ENCODE assay signal across 1 cellular context in the genomic region with DNA sequence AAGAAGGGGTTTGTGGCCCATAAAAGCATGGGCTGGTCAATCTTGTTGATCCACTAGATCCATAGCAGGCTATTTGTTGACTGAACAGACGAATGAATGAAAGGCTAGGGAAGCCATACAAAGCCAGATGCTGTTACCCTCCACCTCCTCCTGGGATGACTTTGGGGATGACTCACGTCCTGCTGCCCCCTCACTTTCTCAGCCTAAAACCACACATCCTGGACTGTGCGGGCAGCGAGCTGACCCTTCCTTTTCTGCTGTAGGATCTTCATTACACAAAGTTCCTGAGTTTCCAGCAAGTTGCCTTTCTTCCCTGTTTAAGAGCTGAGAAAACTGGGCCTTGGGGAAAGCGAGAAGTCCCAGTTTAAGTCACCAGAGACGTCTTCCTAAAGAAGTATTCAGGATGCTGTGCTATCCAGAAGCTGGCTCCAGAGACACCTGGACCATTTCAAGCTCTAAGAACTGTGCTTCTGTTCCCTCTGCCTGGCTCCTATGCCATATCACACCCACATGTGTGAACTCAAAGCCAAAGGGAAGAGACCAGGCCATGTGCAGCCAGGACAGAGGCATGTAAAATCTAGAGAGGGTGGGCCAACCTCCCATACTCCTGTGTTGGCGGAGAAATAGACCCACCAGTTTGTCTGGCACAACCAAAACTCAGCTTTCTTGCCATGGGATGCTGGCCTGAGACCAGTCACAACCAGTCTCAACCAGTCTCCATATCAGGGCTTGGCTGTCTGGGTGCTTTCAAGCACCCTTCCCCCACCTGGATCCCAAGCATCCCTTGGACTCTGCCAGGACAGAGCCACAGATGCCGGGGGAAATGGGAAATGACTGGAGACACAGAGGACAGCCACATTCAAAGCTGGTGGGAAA.
A peak's percentile ranks its signal among the peaks of the same experiment; 100 is the strongest.
TF ChIP-seq lines count a peak whose summit lies in the region.

No MANE protein-coding gene starts in this region.

TF ChIP-seq in K562, 482 proteins besides CTCF, POLR2A, EP300 and RAD21 (continued from another document and continues in another):
- TF ChIP-seq SMARCA5 (IDR thresholded peaks at IDR 0.05) = no peak
- no peak for TF ChIP-seq C11orf30 (IDR thresholded peaks at IDR 0.05; ENCODE audit: low read depth)
- TF ChIP-seq MAFF (IDR thresholded peaks at IDR 0.05; ENCODE audit: low read length) = no peak
- TF ChIP-seq, protein P1, sequence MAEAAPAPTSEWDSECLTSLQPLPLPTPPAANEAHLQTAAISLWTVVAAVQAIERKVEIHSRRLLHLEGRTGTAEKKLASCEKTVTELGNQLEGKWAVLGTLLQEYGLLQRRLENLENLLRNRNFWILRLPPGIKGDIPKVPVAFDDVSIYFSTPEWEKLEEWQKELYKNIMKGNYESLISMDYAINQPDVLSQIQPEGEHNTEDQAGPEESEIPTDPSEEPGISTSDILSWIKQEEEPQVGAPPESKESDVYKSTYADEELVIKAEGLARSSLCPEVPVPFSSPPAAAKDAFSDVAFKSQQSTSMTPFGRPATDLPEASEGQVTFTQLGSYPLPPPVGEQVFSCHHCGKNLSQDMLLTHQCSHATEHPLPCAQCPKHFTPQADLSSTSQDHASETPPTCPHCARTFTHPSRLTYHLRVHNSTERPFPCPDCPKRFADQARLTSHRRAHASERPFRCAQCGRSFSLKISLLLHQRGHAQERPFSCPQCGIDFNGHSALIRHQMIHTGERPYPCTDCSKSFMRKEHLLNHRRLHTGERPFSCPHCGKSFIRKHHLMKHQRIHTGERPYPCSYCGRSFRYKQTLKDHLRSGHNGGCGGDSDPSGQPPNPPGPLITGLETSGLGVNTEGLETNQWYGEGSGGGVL (CRISPR knock-in tag; IDR thresholded peaks at IDR 0.05) = no peak
- TF ChIP-seq NBN (IDR thresholded peaks at IDR 0.05; ENCODE audit: low read depth) = no peak
- no peak for TF ChIP-seq SMAD1 (IDR thresholded peaks at IDR 0.05; ENCODE audit: low read depth, low read length, partially characterized antibody)
- TF ChIP-seq, protein P2, sequence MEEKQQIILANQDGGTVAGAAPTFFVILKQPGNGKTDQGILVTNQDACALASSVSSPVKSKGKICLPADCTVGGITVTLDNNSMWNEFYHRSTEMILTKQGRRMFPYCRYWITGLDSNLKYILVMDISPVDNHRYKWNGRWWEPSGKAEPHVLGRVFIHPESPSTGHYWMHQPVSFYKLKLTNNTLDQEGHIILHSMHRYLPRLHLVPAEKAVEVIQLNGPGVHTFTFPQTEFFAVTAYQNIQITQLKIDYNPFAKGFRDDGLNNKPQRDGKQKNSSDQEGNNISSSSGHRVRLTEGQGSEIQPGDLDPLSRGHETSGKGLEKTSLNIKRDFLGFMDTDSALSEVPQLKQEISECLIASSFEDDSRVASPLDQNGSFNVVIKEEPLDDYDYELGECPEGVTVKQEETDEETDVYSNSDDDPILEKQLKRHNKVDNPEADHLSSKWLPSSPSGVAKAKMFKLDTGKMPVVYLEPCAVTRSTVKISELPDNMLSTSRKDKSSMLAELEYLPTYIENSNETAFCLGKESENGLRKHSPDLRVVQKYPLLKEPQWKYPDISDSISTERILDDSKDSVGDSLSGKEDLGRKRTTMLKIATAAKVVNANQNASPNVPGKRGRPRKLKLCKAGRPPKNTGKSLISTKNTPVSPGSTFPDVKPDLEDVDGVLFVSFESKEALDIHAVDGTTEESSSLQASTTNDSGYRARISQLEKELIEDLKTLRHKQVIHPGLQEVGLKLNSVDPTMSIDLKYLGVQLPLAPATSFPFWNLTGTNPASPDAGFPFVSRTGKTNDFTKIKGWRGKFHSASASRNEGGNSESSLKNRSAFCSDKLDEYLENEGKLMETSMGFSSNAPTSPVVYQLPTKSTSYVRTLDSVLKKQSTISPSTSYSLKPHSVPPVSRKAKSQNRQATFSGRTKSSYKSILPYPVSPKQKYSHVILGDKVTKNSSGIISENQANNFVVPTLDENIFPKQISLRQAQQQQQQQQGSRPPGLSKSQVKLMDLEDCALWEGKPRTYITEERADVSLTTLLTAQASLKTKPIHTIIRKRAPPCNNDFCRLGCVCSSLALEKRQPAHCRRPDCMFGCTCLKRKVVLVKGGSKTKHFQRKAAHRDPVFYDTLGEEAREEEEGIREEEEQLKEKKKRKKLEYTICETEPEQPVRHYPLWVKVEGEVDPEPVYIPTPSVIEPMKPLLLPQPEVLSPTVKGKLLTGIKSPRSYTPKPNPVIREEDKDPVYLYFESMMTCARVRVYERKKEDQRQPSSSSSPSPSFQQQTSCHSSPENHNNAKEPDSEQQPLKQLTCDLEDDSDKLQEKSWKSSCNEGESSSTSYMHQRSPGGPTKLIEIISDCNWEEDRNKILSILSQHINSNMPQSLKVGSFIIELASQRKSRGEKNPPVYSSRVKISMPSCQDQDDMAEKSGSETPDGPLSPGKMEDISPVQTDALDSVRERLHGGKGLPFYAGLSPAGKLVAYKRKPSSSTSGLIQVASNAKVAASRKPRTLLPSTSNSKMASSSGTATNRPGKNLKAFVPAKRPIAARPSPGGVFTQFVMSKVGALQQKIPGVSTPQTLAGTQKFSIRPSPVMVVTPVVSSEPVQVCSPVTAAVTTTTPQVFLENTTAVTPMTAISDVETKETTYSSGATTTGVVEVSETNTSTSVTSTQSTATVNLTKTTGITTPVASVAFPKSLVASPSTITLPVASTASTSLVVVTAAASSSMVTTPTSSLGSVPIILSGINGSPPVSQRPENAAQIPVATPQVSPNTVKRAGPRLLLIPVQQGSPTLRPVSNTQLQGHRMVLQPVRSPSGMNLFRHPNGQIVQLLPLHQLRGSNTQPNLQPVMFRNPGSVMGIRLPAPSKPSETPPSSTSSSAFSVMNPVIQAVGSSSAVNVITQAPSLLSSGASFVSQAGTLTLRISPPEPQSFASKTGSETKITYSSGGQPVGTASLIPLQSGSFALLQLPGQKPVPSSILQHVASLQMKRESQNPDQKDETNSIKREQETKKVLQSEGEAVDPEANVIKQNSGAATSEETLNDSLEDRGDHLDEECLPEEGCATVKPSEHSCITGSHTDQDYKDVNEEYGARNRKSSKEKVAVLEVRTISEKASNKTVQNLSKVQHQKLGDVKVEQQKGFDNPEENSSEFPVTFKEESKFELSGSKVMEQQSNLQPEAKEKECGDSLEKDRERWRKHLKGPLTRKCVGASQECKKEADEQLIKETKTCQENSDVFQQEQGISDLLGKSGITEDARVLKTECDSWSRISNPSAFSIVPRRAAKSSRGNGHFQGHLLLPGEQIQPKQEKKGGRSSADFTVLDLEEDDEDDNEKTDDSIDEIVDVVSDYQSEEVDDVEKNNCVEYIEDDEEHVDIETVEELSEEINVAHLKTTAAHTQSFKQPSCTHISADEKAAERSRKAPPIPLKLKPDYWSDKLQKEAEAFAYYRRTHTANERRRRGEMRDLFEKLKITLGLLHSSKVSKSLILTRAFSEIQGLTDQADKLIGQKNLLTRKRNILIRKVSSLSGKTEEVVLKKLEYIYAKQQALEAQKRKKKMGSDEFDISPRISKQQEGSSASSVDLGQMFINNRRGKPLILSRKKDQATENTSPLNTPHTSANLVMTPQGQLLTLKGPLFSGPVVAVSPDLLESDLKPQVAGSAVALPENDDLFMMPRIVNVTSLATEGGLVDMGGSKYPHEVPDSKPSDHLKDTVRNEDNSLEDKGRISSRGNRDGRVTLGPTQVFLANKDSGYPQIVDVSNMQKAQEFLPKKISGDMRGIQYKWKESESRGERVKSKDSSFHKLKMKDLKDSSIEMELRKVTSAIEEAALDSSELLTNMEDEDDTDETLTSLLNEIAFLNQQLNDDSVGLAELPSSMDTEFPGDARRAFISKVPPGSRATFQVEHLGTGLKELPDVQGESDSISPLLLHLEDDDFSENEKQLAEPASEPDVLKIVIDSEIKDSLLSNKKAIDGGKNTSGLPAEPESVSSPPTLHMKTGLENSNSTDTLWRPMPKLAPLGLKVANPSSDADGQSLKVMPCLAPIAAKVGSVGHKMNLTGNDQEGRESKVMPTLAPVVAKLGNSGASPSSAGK (IDR thresholded peaks at IDR 0.05) = no peak
- TF ChIP-seq MTA2 (IDR thresholded peaks at IDR 0.05; ENCODE audit: low read depth) = no peak
- TF ChIP-seq, protein P3, sequence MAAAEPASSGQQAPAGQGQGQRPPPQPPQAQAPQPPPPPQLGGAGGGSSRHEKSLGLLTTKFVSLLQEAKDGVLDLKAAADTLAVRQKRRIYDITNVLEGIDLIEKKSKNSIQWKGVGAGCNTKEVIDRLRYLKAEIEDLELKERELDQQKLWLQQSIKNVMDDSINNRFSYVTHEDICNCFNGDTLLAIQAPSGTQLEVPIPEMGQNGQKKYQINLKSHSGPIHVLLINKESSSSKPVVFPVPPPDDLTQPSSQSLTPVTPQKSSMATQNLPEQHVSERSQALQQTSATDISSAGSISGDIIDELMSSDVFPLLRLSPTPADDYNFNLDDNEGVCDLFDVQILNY (CRISPR knock-in tag; IDR thresholded peaks at IDR 0.05) = no peak
- no peak for TF ChIP-seq MEF2D (tag; conservative IDR thresholded peaks at IDR 0.05; ENCODE audit: low read depth)
- TF ChIP-seq RBM14 (IDR thresholded peaks at IDR 0.05; ENCODE audit: borderline replicate concordance, insufficient read depth, low read depth, low read length) = no peak
- no peak for TF ChIP-seq RFX7 (CRISPR knock-in tag; IDR thresholded peaks at IDR 0.05)
- TF ChIP-seq YBX1 (IDR thresholded peaks at IDR 0.05) = no peak
- TF ChIP-seq NFATC3 (IDR thresholded peaks at IDR 0.05) = no peak
- TF ChIP-seq MCM3 (IDR thresholded peaks at IDR 0.05) = no peak
- no peak for TF ChIP-seq MYBL2 (IDR thresholded peaks at IDR 0.05; ENCODE audit: low read depth)
- TF ChIP-seq MYBL2 (CRISPR knock-in tag; IDR thresholded peaks at IDR 0.05; ENCODE audit: borderline replicate concordance) = no peak
- TF ChIP-seq SREBF1 (IDR thresholded peaks at IDR 0.05; ENCODE audit: borderline replicate concordance, low read depth, low read length) = no peak
- TF ChIP-seq ZNF431 (CRISPR knock-in tag; IDR thresholded peaks at IDR 0.05) = no peak
- TF ChIP-seq PBX2 (CRISPR knock-in tag; IDR thresholded peaks at IDR 0.05; ENCODE audit: low read depth) = no peak
- no peak for TF ChIP-seq PBX2 (tag; conservative IDR thresholded peaks at IDR 0.05; ENCODE audit: low read depth)
- no peak for TF ChIP-seq ZNF668 (CRISPR knock-in tag; IDR thresholded peaks at IDR 0.05)
- TF ChIP-seq U2AF2 (optimal IDR thresholded peaks at IDR 0.05; ENCODE audit: low read depth, low read length) = no peak
- no peak for TF ChIP-seq CCAR2 (IDR thresholded peaks at IDR 0.05; ENCODE audit: low read depth, low read length)
- TF ChIP-seq, protein P4, sequence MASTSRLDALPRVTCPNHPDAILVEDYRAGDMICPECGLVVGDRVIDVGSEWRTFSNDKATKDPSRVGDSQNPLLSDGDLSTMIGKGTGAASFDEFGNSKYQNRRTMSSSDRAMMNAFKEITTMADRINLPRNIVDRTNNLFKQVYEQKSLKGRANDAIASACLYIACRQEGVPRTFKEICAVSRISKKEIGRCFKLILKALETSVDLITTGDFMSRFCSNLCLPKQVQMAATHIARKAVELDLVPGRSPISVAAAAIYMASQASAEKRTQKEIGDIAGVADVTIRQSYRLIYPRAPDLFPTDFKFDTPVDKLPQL (IDR thresholded peaks at IDR 0.05; ENCODE audit: extremely low read depth, insufficient read length) = no peak
- TF ChIP-seq ZFX (CRISPR knock-in tag; IDR thresholded peaks at IDR 0.05) = no peak
- TF ChIP-seq POLR3A (IDR thresholded peaks at IDR 0.05; ENCODE audit: borderline replicate concordance, extremely low read depth, insufficient read depth, insufficient read length) = no peak
- no peak for TF ChIP-seq BMI1 (IDR thresholded peaks at IDR 0.05; ENCODE audit: low read length)
- TF ChIP-seq KHSRP (IDR thresholded peaks at IDR 0.05) = no peak
- no peak for TF ChIP-seq SIN3B (IDR thresholded peaks at IDR 0.05; ENCODE audit: low read depth)
- TF ChIP-seq DDX20 (tag; IDR thresholded peaks at IDR 0.05; ENCODE audit: low read depth) = no peak
- TF ChIP-seq, protein P5, sequence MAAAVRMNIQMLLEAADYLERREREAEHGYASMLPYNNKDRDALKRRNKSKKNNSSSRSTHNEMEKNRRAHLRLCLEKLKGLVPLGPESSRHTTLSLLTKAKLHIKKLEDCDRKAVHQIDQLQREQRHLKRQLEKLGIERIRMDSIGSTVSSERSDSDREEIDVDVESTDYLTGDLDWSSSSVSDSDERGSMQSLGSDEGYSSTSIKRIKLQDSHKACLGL (CRISPR knock-in tag; IDR thresholded peaks at IDR 0.05; ENCODE audit: borderline replicate concordance, poor library complexity, severe bottlenecking) = no peak
- no peak for TF ChIP-seq GABPA (tag; conservative IDR thresholded peaks at IDR 0.05; ENCODE audit: low read depth)
- no peak for TF ChIP-seq SIN3A (IDR thresholded peaks at IDR 0.05; ENCODE audit: borderline replicate concordance in 2 of 2, control insufficient read depth in 1 of 2, low read depth in 2 of 2, low read length in 2 of 2)
- no peak for TF ChIP-seq ZC3H11A (IDR thresholded peaks at IDR 0.05; ENCODE audit: low read depth, low read length)
- TF ChIP-seq CHAMP1 (IDR thresholded peaks at IDR 0.05) = no peak
- TF ChIP-seq GABPB1 (CRISPR knock-in tag; IDR thresholded peaks at IDR 0.05) = peak; percentile 46; the same call in 1 of the 2 replicates
- no peak for TF ChIP-seq CAMTA2 (CRISPR knock-in tag; conservative IDR thresholded peaks at IDR 0.05)
- TF ChIP-seq DMBX1 (CRISPR knock-in tag; IDR thresholded peaks at IDR 0.05; ENCODE audit: borderline replicate concordance) = no peak; the same call in 1 of the 2 replicates
